Comparison of ENCODE assay signal across 8 cellular contexts in genomic region chr1:8878448-8879347, GRCh38. TPM values are rescaled to one million over a fixed set of nuclear protein-coding genes. Genes with fewer than 3 reads are reported as not detected.
DNase-seq lines count a peak whose midpoint lies in the region; ATAC-seq, FAIRE-seq and TF ChIP-seq lines count a peak whose summit lies in the region.

Gene ENO1 (minus strand): TSS chr1:8878686. CDS start chr1:8874908, 3,778 bp downstream.

- no peaks in the 10 kb centered on the region for H3K9me3 ChIP-seq in kidney (ENCODE audit: control insufficient read depth in 1 of 2, low read length in 2 of 2)

- intact Hi-C loops in kidney (cut with DNase I) = no loop called here

- peak within 1 kb of the TSS; percentile 90 to 95 for H3K9ac ChIP-seq in kidney (ENCODE audit: low read length in 2 of 2)

- peak within 1 kb of the TSS; percentile 83 to 96 for H3K4me3 ChIP-seq in kidney (ENCODE audit: low read length in 2 of 2)

- ATAC-seq in GM19025 (IDR thresholded peaks at IDR 0.05; ENCODE audit: low read depth, unreplicated experiment) (peak; percentile 72), HG03280 (IDR thresholded peaks at IDR 0.05; ENCODE audit: unreplicated experiment) (peak; percentile 75)

- peaks cover 20 to 25% of the 10 kb centered on the region in 2 donors for H3K4me1 ChIP-seq in kidney (ENCODE audit: control insufficient read depth in 1 of 2, insufficient read depth in 1 of 2, low read depth in 1 of 2, low read length in 2 of 2)

- no peak for TF ChIP-seq CTCF in kidney (IDR thresholded peaks at IDR 0.05; ENCODE audit: borderline replicate concordance, extremely low read depth, insufficient read depth)

- DNase-seq in AG20443 (ENCODE audit: low spot score) (peak; percentile 97), NCI-H446 (lab: John Stamatoyannopoulos, UW) (peak; percentile 98 to 99), cerebellar cortex (ENCODE audit: low spot score) (peak; percentile 97), kidney (peak; percentile 99)
- peak; percentile 100 for DNase-seq in activated CD4-positive, CD25-positive, alpha-beta regulatory T cell treated with anti-CD3 and anti-CD28 coated beads, Interleukin-2, amount 50 U/mL, for 72 hours
- DNase-seq in stimulated activated CD4-positive, alpha-beta T cell treated with anti-CD3 and anti-CD28 coated beads, Interleukin-15, amount 100 ng/mL, for 1 hour (ENCODE audit: low read depth in 1 of 2, low spot score in 1 of 2) = peak; percentile 99 to 100

- peaks cover 5 to 7% of the 10 kb centered on the region in 2 donors for H3K36me3 ChIP-seq in kidney (ENCODE audit: control insufficient read depth in 1 of 2, insufficient read depth in 2 of 2, low read length in 2 of 2)

- H3K27ac ChIP-seq in kidney (ENCODE audit: low read depth in 2 of 2, low read length in 2 of 2) = peak within 1 kb of the TSS; percentile 99 to 100

- FAIRE-seq in kidney (lab: Jason Lieb, UNC) = no peak

RNA-seq across cellular contexts. Expression of gene ENO1, which starts in this region (rescaled TPM):
- total RNA-seq in kidney = 1,164 TPM
- 1,321 TPM for polyA plus RNA-seq in kidney (ENCODE audit: insufficient read depth, low read depth, low replicate concordance)

Comparison
In these comparisons a context has a peak if more than half of its experiments do, and no peak if none do; other contexts are left out.
1. Peak in every context shown above with its lines: DNase-seq, ATAC-seq, H3K4me3 ChIP-seq and H3K27ac ChIP-seq.